ENCODE assay signal across 8 cellular contexts in genomic region chr7:151539055-151539714, GRCh38. TPM values are rescaled to one million over a fixed set of nuclear protein-coding genes. Genes with fewer than 3 reads are reported as not detected.
DNase-seq lines count a peak whose midpoint lies in the region; ATAC-seq and TF ChIP-seq lines count a peak whose summit lies in the region.

No MANE protein-coding gene starts in this region.

- TF ChIP-seq POLR2A in Peyer's patch (IDR thresholded peaks at IDR 0.05) = no peak

- H2BK120ac ChIP-seq in mesenchymal stem cell (ENCODE audit: low read depth, low read length) (no peak overlapping the region), trophoblast cell (ENCODE audit: insufficient read depth, low read length, poor library complexity) (no peak overlapping the region)

- H3K79me1 ChIP-seq in mesenchymal stem cell (replicated peaks; ENCODE audit: low read length, poor library complexity, severe bottlenecking) = no peaks in the 10 kb centered on the region
- no peaks in the 10 kb centered on the region for H3K79me1 ChIP-seq in trophoblast cell (ENCODE audit: low read length)

- peak overlapping the region in 1 of 2 experiments; percentile 84 for H3K14ac ChIP-seq in mesenchymal stem cell (ENCODE audit: low read length in 2 of 2)
- no peak overlapping the region for H3K14ac ChIP-seq in trophoblast cell (ENCODE audit: low read length)

- H3K36me3 ChIP-seq in mesenchymal stem cell (ENCODE audit: control insufficient read depth in 1 of 2, insufficient read depth in 2 of 2, low read depth in 1 of 2, low read length in 2 of 2) (no peaks in the 10 kb centered on the region), Peyer's patch (no peaks in the 10 kb centered on the region), trophoblast cell (ENCODE audit: control insufficient read depth in 1 of 2, insufficient read depth in 2 of 2, low read length in 2 of 2) (no peaks in the 10 kb centered on the region)

- WGBS in mesenchymal stem cell = 73% methylated on average over 10 of the region's 10 CpGs
- WGBS in trophoblast cell (ENCODE audit: extremely low coverage, insufficient coverage, insufficient read length) = no CpG with 5 or more reads among the region's 10 CpGs

- H2AFZ ChIP-seq in mesenchymal stem cell (ENCODE audit: low read depth, low read length) = no peak overlapping the region
- H2AFZ ChIP-seq in trophoblast cell (ENCODE audit: insufficient read depth, low read length, poor library complexity) = no peak overlapping the region

- DNase-seq in amygdala (lab: John Stamatoyannopoulos, UW) (peak in 39 of 56 donors; percentile 13 to 79 (median 51)), mesenchymal stem cell (peak; percentile 49), Peyer's patch (no peak), trophoblast cell (no peak)
- no peak for DNase-seq in effector CD4-positive, alpha-beta T cell

- ATAC-seq in GM19372 (IDR thresholded peaks at IDR 0.05; ENCODE audit: low read depth, unreplicated experiment) (peak; percentile 56), HG03460 (IDR thresholded peaks at IDR 0.05; ENCODE audit: unreplicated experiment) (peak; percentile 74), HG03097 (IDR thresholded peaks at IDR 0.05; ENCODE audit: low FRiP score, unreplicated experiment) (no peak)

- H4K91ac ChIP-seq in mesenchymal stem cell (ENCODE audit: low read length) (no peak overlapping the region), trophoblast cell (ENCODE audit: low read depth, low read length) (no peak overlapping the region)

- H2BK15ac ChIP-seq in mesenchymal stem cell (ENCODE audit: low read depth, poor library complexity, severe bottlenecking) = no peak overlapping the region

- H3K79me2 ChIP-seq in trophoblast cell (ENCODE audit: control insufficient read depth, insufficient read depth, low read length, poor library complexity) = no peaks in the 10 kb centered on the region

- TF ChIP-seq CTCF in Peyer's patch (IDR thresholded peaks at IDR 0.05) = no peak

- H3K4me2 ChIP-seq in mesenchymal stem cell (ENCODE audit: low read length, poor library complexity, severe bottlenecking) = no peak overlapping the region
- H3K4me2 ChIP-seq in trophoblast cell (ENCODE audit: low read length) = no peak overlapping the region

- no peak overlapping the region for H2AK5ac ChIP-seq in mesenchymal stem cell (ENCODE audit: low read length, severe bottlenecking)
- no peak overlapping the region for H2AK5ac ChIP-seq in trophoblast cell (ENCODE audit: low read length)

- H3K4me3 ChIP-seq in mesenchymal stem cell (ENCODE audit: insufficient read depth in 1 of 2, low read depth in 1 of 2, low read length in 2 of 2) (no peak overlapping the region), Peyer's patch (no peak overlapping the region), trophoblast cell (ENCODE audit: low read depth, low read length) (no peak overlapping the region)

- peaks cover 4 to 8% of the 10 kb centered on the region in 2 experiments for H3K27me3 ChIP-seq in mesenchymal stem cell (ENCODE audit: control insufficient read depth in 1 of 2, insufficient read depth in 1 of 2, low read length in 2 of 2)
- H3K27me3 ChIP-seq in Peyer's patch = no peaks in the 10 kb centered on the region
- no peaks in the 10 kb centered on the region for H3K27me3 ChIP-seq in trophoblast cell (ENCODE audit: insufficient read depth, low read length)

- H4K8ac ChIP-seq in mesenchymal stem cell (ENCODE audit: low read length) (no peak overlapping the region), trophoblast cell (ENCODE audit: low read depth, low read length) (no peak overlapping the region)

- H3K4me1 ChIP-seq in mesenchymal stem cell (ENCODE audit: control insufficient read depth, insufficient read depth, low read depth, low read length) (no peaks in the 10 kb centered on the region), Peyer's patch (no peaks in the 10 kb centered on the region), trophoblast cell (ENCODE audit: control insufficient read depth in 1 of 2, insufficient read depth in 2 of 2, low read length in 2 of 2) (peaks cover 0 to 2% of the 10 kb centered on the region in 2 experiments)

- no peak overlapping the region for H4K12ac ChIP-seq in trophoblast cell (ENCODE audit: low read depth, low read length)

- H2BK12ac ChIP-seq in mesenchymal stem cell (ENCODE audit: low read length in 2 of 2) (peak overlapping the region in 1 of 2 experiments; percentile 31), trophoblast cell (ENCODE audit: low read length) (no peak overlapping the region)

- H3K23ac ChIP-seq in mesenchymal stem cell (ENCODE audit: low read length in 2 of 2) (no peak overlapping the region), trophoblast cell (ENCODE audit: low read length) (no peak overlapping the region)

- H3K4ac ChIP-seq in mesenchymal stem cell (ENCODE audit: low read depth in 1 of 2, low read length in 2 of 2) (no peak overlapping the region), trophoblast cell (ENCODE audit: low read depth, low read length) (no peak overlapping the region)

- H3K9ac ChIP-seq in mesenchymal stem cell (ENCODE audit: low read length) (no peak overlapping the region), trophoblast cell (ENCODE audit: low read length) (no peak overlapping the region)

- H2BK5ac ChIP-seq in mesenchymal stem cell (ENCODE audit: low read depth, low read length, poor library complexity, severe bottlenecking) = no peak overlapping the region
- no peak overlapping the region for H2BK5ac ChIP-seq in trophoblast cell (ENCODE audit: low read depth, low read length, poor library complexity)

- H3K27ac ChIP-seq in mesenchymal stem cell (ENCODE audit: low read length, poor library complexity, severe bottlenecking) (no peak overlapping the region), Peyer's patch (peak overlapping the region in 1 of 4 donors; percentile 31), trophoblast cell (ENCODE audit: low read depth, low read length) (no peak overlapping the region)

- H3K18ac ChIP-seq in mesenchymal stem cell (ENCODE audit: low read depth in 1 of 2, low read length in 2 of 2) = peak overlapping the region in 1 of 2 experiments; percentile 7
- no peak overlapping the region for H3K18ac ChIP-seq in trophoblast cell (ENCODE audit: low read length)

- H3K9me3 ChIP-seq in mesenchymal stem cell (ENCODE audit: control insufficient read depth, low read length) = no peaks in the 10 kb centered on the region
- H3K9me3 ChIP-seq in Peyer's patch = no peaks in the 10 kb centered on the region
- H3K9me3 ChIP-seq in trophoblast cell (ENCODE audit: insufficient read depth, low read depth, low read length) = no peaks in the 10 kb centered on the region

RNA-seq across cellular contexts. Expression of gene RHEB, which starts 19.5 kb away (rescaled TPM):
- 87.3 TPM for polyA plus RNA-seq in mesenchymal stem cell (2013, experiment 1 of 2)
- 88.1 TPM for polyA plus RNA-seq in mesenchymal stem cell (2013, experiment 2 of 2)
- total RNA-seq in Peyer's patch = 10 to 100 TPM; 34.7 to 46.9 (median 41.5) TPM
- polyA plus RNA-seq in trophoblast cell (2013) = 145 and 153 TPM in 2 replicates

Comparison
In these comparisons a context has a peak if more than half of its experiments do, and no peak if none do; other contexts are left out.
1. DNase-seq: peak in amygdala (39 of 56) and mesenchymal stem cell (single experiment); none in Peyer's patch (0 of 3), effector CD4-positive, alpha-beta T cell (single experiment) and trophoblast cell (0 of 2).